18 cellular contexts compared by ENCODE assay signal in the genomic region with DNA sequence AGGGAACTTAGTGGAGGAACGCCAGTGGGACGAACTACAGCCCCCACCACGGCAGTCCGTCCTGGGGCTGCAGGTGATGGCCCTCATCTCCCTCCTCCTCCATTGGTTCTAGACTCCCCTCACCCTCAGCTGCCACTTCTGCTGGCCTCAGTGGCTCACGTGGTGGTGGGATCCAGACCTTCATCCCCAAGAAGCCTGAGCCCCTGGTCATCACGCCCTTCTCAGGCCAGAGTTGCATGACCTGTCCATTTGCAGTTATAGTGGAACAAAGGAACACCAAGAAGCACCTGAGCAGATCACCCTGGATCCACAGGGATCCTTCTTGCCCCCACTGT. TPM values are rescaled to one million over a fixed set of nuclear protein-coding genes. Genes with fewer than 3 reads are reported as not detected.
DNase-seq lines count a peak whose midpoint lies in the region; TF ChIP-seq lines count a peak whose summit lies in the region.
"Had no signal": no experiment of that assay in that cellular context is flagged by ENCODE, and none has a peak within 500 bp of the region (broad histone marks: within the 10 kb centered on the region; RNA-seq: fewer than 3 reads in every experiment).

No MANE protein-coding gene starts in this region.

- H3K4me3 ChIP-seq in esophagus muscularis mucosa: no peak overlapping the region
- H3K4me3 ChIP-seq in neuronal stem cell (ENCODE audit: low read length in 2 of 2): no peak overlapping the region
- H3K4me3 ChIP-seq: HAP-1 had no signal

- WGBS in esophagus muscularis mucosa: 44% methylated on average over 5 of the region's 6 CpGs
- no CpG with 5 or more reads among the region's 6 CpGs for WGBS in neuronal stem cell (ENCODE audit: extremely low coverage in 2 of 2, insufficient read length in 2 of 2, insufficient replicate concordance in 1 of 2), 2 donors

- no peak overlapping the region for H2AFZ ChIP-seq in neuronal stem cell (ENCODE audit: low read length)

- no peak overlapping the region for H3K27ac ChIP-seq in esophagus muscularis mucosa (replicated peaks in 1 of 4)
- H3K27ac ChIP-seq in neuronal stem cell (replicated peaks; ENCODE audit: low read length): no peak overlapping the region
- H3K27ac ChIP-seq: C4-2B had no signal

- no peak overlapping the region for H3K4ac ChIP-seq in neuronal stem cell (ENCODE audit: low read length)

- no peak overlapping the region for H3K14ac ChIP-seq in neuronal stem cell (ENCODE audit: low read length)

- H2AK5ac ChIP-seq in neuronal stem cell (ENCODE audit: low read depth, low read length): peak overlapping the region; percentile 30

- peaks cover 4% of the 10 kb centered on the region for H3K27me3 Mint-ChIP-seq in chondrocyte (ENCODE audit: low read depth)
- H3K27me3 Mint-ChIP-seq: CD4-positive, alpha-beta T cell had no signal

- TF ChIP-seq EP300 in esophagus muscularis mucosa (IDR thresholded peaks at IDR 0.05): no peak

- peak overlapping the region; percentile 44 for H2BK12ac ChIP-seq in neuronal stem cell (ENCODE audit: low read length)

- no peak overlapping the region for H3K4me3 Mint-ChIP-seq in chondrocyte (ENCODE audit: unreplicated experiment)
- H3K4me3 Mint-ChIP-seq: CD4-positive, alpha-beta T cell had no signal

- H3K36me3 ChIP-seq in esophagus muscularis mucosa (no peaks in the 10 kb centered on the region), neuronal stem cell (replicated peaks in 1 of 2; ENCODE audit: control insufficient read depth in 2 of 2, insufficient read depth in 2 of 2, low read length in 2 of 2) (no peaks in the 10 kb centered on the region)
- H3K36me3 ChIP-seq: HAP-1 had no signal

- H4K8ac ChIP-seq in neuronal stem cell (ENCODE audit: low read depth, low read length): no peak overlapping the region

- H3K9me3 ChIP-seq in esophagus muscularis mucosa: no peaks in the 10 kb centered on the region
- H3K9me3 ChIP-seq in neuronal stem cell (replicated peaks in 1 of 2; ENCODE audit: control insufficient read depth in 2 of 2, insufficient read depth in 1 of 2, low read depth in 1 of 2, low read length in 2 of 2): no peaks in the 10 kb centered on the region
- H3K9me3 ChIP-seq: Caco-2, HAP-1 had no signal

- no peaks in the 10 kb centered on the region for H3K79me1 ChIP-seq in neuronal stem cell (ENCODE audit: low read depth, low read length)

- H3K9me3 Mint-ChIP-seq in chondrocyte (ENCODE audit: low read depth): no peaks in the 10 kb centered on the region
- H3K9me3 Mint-ChIP-seq: CD4-positive, alpha-beta T cell had no signal

- H2BK120ac ChIP-seq in neuronal stem cell (ENCODE audit: low read depth, low read length): no peak overlapping the region

- H3K9ac ChIP-seq in neuronal stem cell (ENCODE audit: low read depth, low read length, poor library complexity): peak overlapping the region; percentile 70

- no peaks in the 10 kb centered on the region for H3K4me1 Mint-ChIP-seq in chondrocyte (ENCODE audit: low read depth)

- no peaks in the 10 kb centered on the region for H3K36me3 Mint-ChIP-seq in chondrocyte (ENCODE audit: low read depth)

- H3K27ac Mint-ChIP-seq in chondrocyte (ENCODE audit: unreplicated experiment): no peak overlapping the region
- H3K27ac Mint-ChIP-seq: CD4-positive, alpha-beta T cell had no signal

- H3K27me3 ChIP-seq in esophagus muscularis mucosa (peaks cover 0 to 26% (median 0%) of the 10 kb centered on the region in 4 donors), neuronal stem cell (ENCODE audit: control insufficient read depth in 3 of 3, insufficient read depth in 3 of 3, low read depth in 1 of 3, low read length in 3 of 3) (peaks cover 0 to 24% (median 7%) of the 10 kb centered on the region in 3 experiments)

- DNase-seq in chondrocyte (ENCODE audit: low spot score) (peak; percentile 29), esophagus muscularis mucosa (ENCODE audit: extremely low spot score) (peak; percentile 79), neuronal stem cell (ENCODE audit: low spot score) (no peak), ecto neural progenitor cell (ENCODE audit: low spot score) (no peak), DMS153 (lab: John Stamatoyannopoulos, UW) (no peak), NCI-H146 (lab: John Stamatoyannopoulos, UW) (no peak)
- DNase-seq: ACHN; AML-193; Caco-2; CD4-positive, alpha-beta T cell; DMS79; GDM1; GOT3 had no signal

- no peak overlapping the region for H4K91ac ChIP-seq in neuronal stem cell (ENCODE audit: low read depth, low read length, poor library complexity)

- H2BK15ac ChIP-seq in neuronal stem cell (ENCODE audit: low read length): peak overlapping the region; percentile 99

- TF ChIP-seq POLR2A in esophagus muscularis mucosa (IDR thresholded peaks at IDR 0.05; ENCODE audit: low read depth): no peak

- H3K4me1 ChIP-seq in esophagus muscularis mucosa: peaks cover 2 to 10% (median 6%) of the 10 kb centered on the region in 4 donors
- no peaks in the 10 kb centered on the region for H3K4me1 ChIP-seq in neuronal stem cell (ENCODE audit: control insufficient read depth in 2 of 2, insufficient read depth in 1 of 2, low read depth in 1 of 2, low read length in 2 of 2)
- H3K4me1 ChIP-seq: Caco-2, HAP-1 had no signal

- H2BK5ac ChIP-seq in neuronal stem cell (ENCODE audit: low read length): peak overlapping the region; percentile 45

- peak overlapping the region; percentile 87 for H3K18ac ChIP-seq in neuronal stem cell (ENCODE audit: low read length)

- no peak overlapping the region for H3K4me2 ChIP-seq in neuronal stem cell (ENCODE audit: insufficient read depth, low read length, poor library complexity, severe bottlenecking)

- intact Hi-C loops in esophagus muscularis mucosa (cut with DNase I): loop anchor here (2.0 kb wide), 2 partner anchors 41 to 109 kb away; no protein-coding TSS in a partner anchor

- no peak overlapping the region for H3K23ac ChIP-seq in neuronal stem cell (ENCODE audit: low read depth, low read length, poor library complexity)

- no peak for TF ChIP-seq CTCF in chondrocyte (IDR thresholded peaks at IDR 0.05)
- no peak for TF ChIP-seq CTCF in esophagus muscularis mucosa (IDR thresholded peaks at IDR 0.05)

RNA-seq across cellular contexts. Expression of a gene that starts 13.0 kb away (rescaled TPM):
- total RNA-seq in chondrocyte (0.22 to 0.27 TPM (median 0.23 TPM) in 3 replicates), esophagus muscularis mucosa (10 to 100 TPM in 2 of 4 donors, 1 to 10 TPM in 2; 2.9 to 17.9 (median 11.6) TPM)
- 0.61 TPM for polyA plus RNA-seq in neuronal stem cell (2013, experiment 1 of 2)
- 0.54 TPM for polyA plus RNA-seq in neuronal stem cell (2013, experiment 2 of 2)
- total RNA-seq: CD4-positive, alpha-beta T cell; HT-29 had no signal
- polyA plus RNA-seq: BJ had no signal

RNA-seq across cellular contexts. Expression of a gene that starts 22.8 kb away (rescaled TPM):
- total RNA-seq in chondrocyte (not detected in 3 replicates), esophagus muscularis mucosa (not detected)
- polyA plus RNA-seq in neuronal stem cell (2013, experiment 1 of 2): 0.13 TPM
- not detected for polyA plus RNA-seq in neuronal stem cell (2013, experiment 2 of 2)
- total RNA-seq: Caco-2; CD4-positive, alpha-beta T cell; Daoy; HT-29 had no signal
- polyA plus RNA-seq: BJ had no signal

RNA-seq across cellular contexts. Expression of a gene that starts 23.8 kb away (rescaled TPM):
- 19.6 to 27.0 TPM (median 22.4 TPM) in 3 replicates for total RNA-seq in chondrocyte
- 10 to 100 TPM; 10.4 to 41.6 (median 22.5) TPM for total RNA-seq in esophagus muscularis mucosa
- polyA plus RNA-seq in neuronal stem cell (2013, experiment 1 of 2): 29.0 TPM
- polyA plus RNA-seq in neuronal stem cell (2013, experiment 2 of 2): 28.3 TPM

RNA-seq across cellular contexts. Expression of a gene that starts 25.7 kb away (rescaled TPM):
- total RNA-seq in chondrocyte (not detected in 3 replicates), esophagus muscularis mucosa (not detected)
- 0.74 TPM for polyA plus RNA-seq in neuronal stem cell (2013, experiment 1 of 2)
- 0.66 TPM for polyA plus RNA-seq in neuronal stem cell (2013, experiment 2 of 2)
- total RNA-seq: CD4-positive, alpha-beta T cell; Daoy had no signal
- polyA plus RNA-seq: BJ had no signal

RNA-seq across cellular contexts. Expression of a gene that starts 31.4 kb away (rescaled TPM):
- total RNA-seq in chondrocyte (0.18 to 0.80 TPM (median 0.58 TPM) in 3 replicates), esophagus muscularis mucosa (1 to 10 TPM; 1.4 to 2.6 (median 1.9) TPM)
- 6.9 TPM for polyA plus RNA-seq in neuronal stem cell (2013, experiment 1 of 2)
- polyA plus RNA-seq in neuronal stem cell (2013, experiment 2 of 2): 6.8 TPM

Comparison
In these comparisons a context has a peak if more than half of its experiments do, and no peak if none do; other contexts are left out.
1. DNase-seq: peak in chondrocyte (single experiment) and esophagus muscularis mucosa (single experiment); none in neuronal stem cell (single experiment), ecto neural progenitor cell (single experiment), DMS153 (single experiment) and NCI-H146 (single experiment).